1 cellular context compared by ENCODE assay signal in genomic region chr5:163459465-163459887, GRCh38.
TF ChIP-seq lines count a peak whose summit lies in the region.

No MANE protein-coding gene starts in this region.

TF ChIP-seq in GM23338, 12 proteins besides CTCF, POLR2A, EP300 and RAD21 (continued from another document):
- no peak for TF ChIP-seq ZNF462 (CRISPR knock-in tag; IDR thresholded peaks at IDR 0.05)
- no peak for TF ChIP-seq ZNF331 (CRISPR knock-in tag; IDR thresholded peaks at IDR 0.05; ENCODE audit: low read depth)
- TF ChIP-seq EZH2 (IDR thresholded peaks at IDR 0.05; ENCODE audit: low read depth, unreplicated experiment), result no peak
- no peak for TF ChIP-seq EZH2phosphoT487 (IDR thresholded peaks at IDR 0.05; ENCODE audit: unreplicated experiment)
